ENCODE assay signal across 26 cellular contexts in genomic region chr1:62941780-62942179, GRCh38.
"Had no signal": no experiment of that assay in that cellular context is flagged by ENCODE, and none has a peak within 500 bp of the region (broad histone marks: within the 10 kb centered on the region; RNA-seq: fewer than 3 reads in every experiment).

No MANE protein-coding gene starts in this region.

- H3K4me2 ChIP-seq: hepatocyte, smooth muscle cell had no signal

- ATAC-seq: gastrocnemius medialis; heart left ventricle; left lobe of liver; naive thymus-derived CD4-positive, alpha-beta T cell; right lobe of liver; stimulated activated naive CD8-positive, alpha-beta T cell treated with anti-CD3 and anti-CD28 coated beads, Interleukin-15, amount 100 ng/mL, for 72 hours had no signal

- H3K9me3 ChIP-seq: gastrocnemius medialis, heart left ventricle, ovary, right lobe of liver, thyroid gland, vagina had no signal

- H3K27me3 ChIP-seq: gastrocnemius medialis, ovary, right lobe of liver, thyroid gland, vagina had no signal

- H3K79me2 ChIP-seq: hepatocyte had no signal

- H3K36me3 ChIP-seq: gastrocnemius medialis, heart left ventricle, ovary, right lobe of liver, thyroid gland, vagina had no signal

- H3K27ac ChIP-seq: dorsolateral prefrontal cortex, gastrocnemius medialis, heart left ventricle, hepatocyte, ovary, right lobe of liver, thyroid gland, vagina had no signal

- DNase-seq: dorsolateral prefrontal cortex; effector CD4-positive, alpha-beta T cell; foreskin fibroblast; gastrocnemius medialis; heart left ventricle; kidney; mesendoderm; midbrain; naive thymus-derived CD4-positive, alpha-beta T cell; ovary; retina; right lobe of liver; stimulated activated CD4-positive, alpha-beta T cell treated with anti-CD3 and anti-CD28 coated beads, Interleukin-12 subunit alpha, Interleukin-12 subunit beta, amount 100 ng/mL, for 4 hours; stimulated activated CD4-positive, alpha-beta T cell treated with anti-CD3 and anti-CD28 coated beads, Interleukin-1b, Interleukin-23, amount 100 ng/mL, for 48 hours; stimulated activated CD4-positive, alpha-beta T cell treated with anti-CD3 and anti-CD28 coated beads, Interleukin-4, amount 100 ng/mL, for 1 hour; stimulated activated CD8-positive, alpha-beta memory T cell treated with anti-CD3 and anti-CD28 coated beads, Interleukin-4, amount 100 ng/mL, for 48 hours; stimulated activated naive CD4-positive, alpha-beta T cell; stimulated activated naive CD8-positive, alpha-beta T cell treated with anti-CD3 and anti-CD28 coated beads, Interleukin-15, amount 100 ng/mL, for 72 hours; thyroid gland; trophoblast cell had no signal

- H3K9me3 Mint-ChIP-seq: naive thymus-derived CD4-positive, alpha-beta T cell; nephron; stimulated activated naive CD8-positive, alpha-beta T cell treated with anti-CD3 and anti-CD28 coated beads, Interleukin-15, amount 100 ng/mL, for 72 hours had no signal

- H3K4me1 Mint-ChIP-seq: naive thymus-derived CD4-positive, alpha-beta T cell; nephron; stimulated activated naive CD8-positive, alpha-beta T cell treated with anti-CD3 and anti-CD28 coated beads, Interleukin-15, amount 100 ng/mL, for 72 hours had no signal

- H3K4me3 ChIP-seq: dorsolateral prefrontal cortex, gastrocnemius medialis, heart left ventricle, hepatocyte, ovary, right lobe of liver, smooth muscle cell, thyroid gland, vagina had no signal

- H2AFZ ChIP-seq: hepatocyte had no signal

- H3K36me3 Mint-ChIP-seq: naive thymus-derived CD4-positive, alpha-beta T cell had no signal

- H3K4me3 Mint-ChIP-seq: naive thymus-derived CD4-positive, alpha-beta T cell; nephron; stimulated activated naive CD8-positive, alpha-beta T cell treated with anti-CD3 and anti-CD28 coated beads, Interleukin-15, amount 100 ng/mL, for 72 hours had no signal

- FAIRE-seq: colon, kidney had no signal

- H3K27ac Mint-ChIP-seq: naive thymus-derived CD4-positive, alpha-beta T cell; nephron; stimulated activated naive CD8-positive, alpha-beta T cell treated with anti-CD3 and anti-CD28 coated beads, Interleukin-15, amount 100 ng/mL, for 72 hours had no signal

- H3K4me1 ChIP-seq: gastrocnemius medialis, heart left ventricle, right lobe of liver, thyroid gland, vagina had no signal
